In the genomic region with DNA sequence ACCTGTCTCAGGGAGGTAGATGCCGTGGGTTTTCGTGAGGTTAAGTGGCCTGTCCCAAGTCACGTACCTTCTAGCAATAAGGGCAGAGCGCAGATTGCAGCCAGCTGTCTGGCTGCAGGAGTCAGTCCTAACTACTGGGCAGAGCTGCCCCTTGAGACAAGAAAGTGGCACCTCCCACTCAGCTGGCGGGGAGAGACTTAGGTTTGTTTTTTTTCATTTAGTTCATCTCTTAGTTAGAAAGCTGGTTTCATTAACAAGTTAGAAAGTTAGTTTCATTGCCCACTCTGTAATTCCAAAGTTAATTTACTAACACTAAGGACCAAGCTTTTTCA, we compare ENCODE assay signal across 17 cellular contexts.
DNase-seq lines count a peak whose midpoint lies in the region; ATAC-seq and TF ChIP-seq lines count a peak whose summit lies in the region.
"Had no signal": no experiment of that assay in that cellular context is flagged by ENCODE, and none has a peak within 500 bp of the region (broad histone marks: within the 10 kb centered on the region; RNA-seq: fewer than 3 reads in every experiment).

No MANE protein-coding gene starts in this region.

- TF ChIP-seq CTCF in HFFc6 (IDR thresholded peaks at IDR 0.05): no peak

- no peak overlapping the region for H2AFZ ChIP-seq in Karpas-422 (ENCODE audit: low read length)

- H3K27me3 Mint-ChIP-seq in HFFc6 (ENCODE audit: insufficient read depth): peaks cover 2% of the 10 kb centered on the region; the same call in 1 of the 2 replicates

- peak overlapping the region; percentile 27 for H3K4me3 Mint-ChIP-seq in HFFc6
- H3K4me3 Mint-ChIP-seq: CD8-positive, alpha-beta T cell; stimulated activated effector memory CD8-positive, alpha-beta T cell treated with anti-CD3 and anti-CD28 coated beads, Interleukin-12 subunit alpha, Interleukin-12 subunit beta, amount 100 ng/mL, for 72 hours had no signal

- no peaks in the 10 kb centered on the region for H3K79me2 ChIP-seq in Karpas-422 (ENCODE audit: low read length)

- peak overlapping the region; percentile 86 for H3K27ac Mint-ChIP-seq in HFFc6
- H3K27ac Mint-ChIP-seq: CD8-positive, alpha-beta T cell; stimulated activated effector memory CD8-positive, alpha-beta T cell treated with anti-CD3 and anti-CD28 coated beads, Interleukin-12 subunit alpha, Interleukin-12 subunit beta, amount 100 ng/mL, for 72 hours had no signal

- no peak overlapping the region for H3K27ac ChIP-seq in Karpas-422 (ENCODE audit: low read length)

- H3K9me3 ChIP-seq in skeletal muscle satellite cell (replicated peaks; ENCODE audit: low read length) (no peaks in the 10 kb centered on the region), Karpas-422 (ENCODE audit: low read length) (no peaks in the 10 kb centered on the region)
- H3K9me3 ChIP-seq: gastroesophageal sphincter had no signal

- H3K9ac ChIP-seq in skeletal muscle satellite cell (ENCODE audit: low read depth, low read length) (peak overlapping the region; percentile 71), Karpas-422 (ENCODE audit: low read length) (no peak overlapping the region)

- no peak for DNase-seq in HFFc6
- peak; percentile 35 for DNase-seq in glomerular visceral epithelial cell (ENCODE audit: extremely low spot score)
- DNase-seq in Karpas-422: no peak
- DNase-seq in NCI-H226: no peak
- no peak for DNase-seq in NK-92 treated with Interleukin-12 subunit alpha and Interleukin-12 subunit beta, amount 100 ng/mL, for 24 hours (lab: John Stamatoyannopoulos, UW)
- DNase-seq: activated CD4-positive, alpha-beta T cell treated with anti-CD3 and anti-CD28 coated beads, Interleukin-2, amount 50 U/mL, for 48 hours; anterior cingulate cortex; CD8-positive, alpha-beta T cell; effector CD4-positive, alpha-beta T cell; midbrain; NCI-H526 treated with DMSO at 0.1 percent for 48 hours; stimulated activated CD4-positive, alpha-beta T cell treated with anti-CD3 and anti-CD28 coated beads, Interleukin-4, amount 100 ng/mL, for 1 hour had no signal

- H3K4me1 ChIP-seq in skeletal muscle satellite cell (ENCODE audit: control insufficient read depth, insufficient read depth, low read length): peaks cover 42% of the 10 kb centered on the region
- no peaks in the 10 kb centered on the region for H3K4me1 ChIP-seq in Karpas-422 (ENCODE audit: low read length)

- H3K36me3 ChIP-seq in skeletal muscle satellite cell (ENCODE audit: insufficient read depth, low read length) (no peaks in the 10 kb centered on the region), Karpas-422 (ENCODE audit: insufficient read depth, low read length) (no peaks in the 10 kb centered on the region)
- H3K36me3 ChIP-seq: gastroesophageal sphincter had no signal

- peak; percentile 55 for ATAC-seq in SK-N-SH treated with all-trans-retinoic acid at 6 μM for 48 hours
- ATAC-seq in GM19351 (IDR thresholded peaks at IDR 0.05; ENCODE audit: unreplicated experiment): no peak
- ATAC-seq: CD8-positive, alpha-beta T cell; gastroesophageal sphincter; stimulated activated effector memory CD8-positive, alpha-beta T cell treated with anti-CD3 and anti-CD28 coated beads, Interleukin-12 subunit alpha, Interleukin-12 subunit beta, amount 100 ng/mL, for 72 hours had no signal

- no peaks in the 10 kb centered on the region for H4K20me1 ChIP-seq in Karpas-422 (ENCODE audit: insufficient read depth, low read depth, low read length)

- no peaks in the 10 kb centered on the region for H3K36me3 Mint-ChIP-seq in HFFc6 (ENCODE audit: low read depth)
- H3K36me3 Mint-ChIP-seq: CD8-positive, alpha-beta T cell; stimulated activated effector memory CD8-positive, alpha-beta T cell treated with anti-CD3 and anti-CD28 coated beads, Interleukin-12 subunit alpha, Interleukin-12 subunit beta, amount 100 ng/mL, for 72 hours had no signal

- peak overlapping the region; percentile 18 for H3K4me3 ChIP-seq in skeletal muscle satellite cell (ENCODE audit: low read length)
- H3K4me3 ChIP-seq in Karpas-422 (ENCODE audit: low read length): no peak overlapping the region
- H3K4me3 ChIP-seq: gastroesophageal sphincter had no signal

- H3K27me3 ChIP-seq in skeletal muscle satellite cell (ENCODE audit: control insufficient read depth, insufficient read depth, low read length) (no peaks in the 10 kb centered on the region), Karpas-422 (ENCODE audit: low read length) (no peaks in the 10 kb centered on the region)

- no peaks in the 10 kb centered on the region for H3K9me3 Mint-ChIP-seq in HFFc6
- H3K9me3 Mint-ChIP-seq: CD8-positive, alpha-beta T cell; stimulated activated effector memory CD8-positive, alpha-beta T cell treated with anti-CD3 and anti-CD28 coated beads, Interleukin-12 subunit alpha, Interleukin-12 subunit beta, amount 100 ng/mL, for 72 hours had no signal

- H3K4me2 ChIP-seq in skeletal muscle satellite cell (ENCODE audit: low read length): peak overlapping the region; percentile 68
- no peak overlapping the region for H3K4me2 ChIP-seq in Karpas-422 (ENCODE audit: low read depth, low read length, poor library complexity, severe bottlenecking)

- no peaks in the 10 kb centered on the region for H3K9me2 ChIP-seq in Karpas-422 (replicated peaks; ENCODE audit: insufficient read depth, low read length)

- peaks cover 62% of the 10 kb centered on the region for H3K4me1 Mint-ChIP-seq in HFFc6 (ENCODE audit: low read depth)
- H3K4me1 Mint-ChIP-seq: stimulated activated effector memory CD8-positive, alpha-beta T cell treated with anti-CD3 and anti-CD28 coated beads, Interleukin-12 subunit alpha, Interleukin-12 subunit beta, amount 100 ng/mL, for 72 hours had no signal

TF ChIP-seq in SK-N-SH treated with all-trans-retinoic acid at 6 μM for 48 hours, 23 proteins besides CTCF, POLR2A, EP300 and RAD21:
- TF ChIP-seq ZC3H10 (CRISPR knock-in tag; IDR thresholded peaks at IDR 0.05) (no peak), ARNTL (CRISPR knock-in tag; IDR thresholded peaks at IDR 0.05; ENCODE audit: borderline replicate concordance, low read depth) (no peak), ISL1 (CRISPR knock-in tag; IDR thresholded peaks at IDR 0.05) (no peak), ZFP3 (CRISPR knock-in tag; IDR thresholded peaks at IDR 0.05) (no peak), SNAI2 (CRISPR knock-in tag; IDR thresholded peaks at IDR 0.05) (no peak), ZNF8 (CRISPR knock-in tag; IDR thresholded peaks at IDR 0.05) (no peak), OSR1 (CRISPR knock-in tag; IDR thresholded peaks at IDR 0.05) (no peak), ZNF565 (CRISPR knock-in tag; conservative IDR thresholded peaks at IDR 0.05; ENCODE audit: low read depth) (no peak)
- TF ChIP-seq, protein P1, sequence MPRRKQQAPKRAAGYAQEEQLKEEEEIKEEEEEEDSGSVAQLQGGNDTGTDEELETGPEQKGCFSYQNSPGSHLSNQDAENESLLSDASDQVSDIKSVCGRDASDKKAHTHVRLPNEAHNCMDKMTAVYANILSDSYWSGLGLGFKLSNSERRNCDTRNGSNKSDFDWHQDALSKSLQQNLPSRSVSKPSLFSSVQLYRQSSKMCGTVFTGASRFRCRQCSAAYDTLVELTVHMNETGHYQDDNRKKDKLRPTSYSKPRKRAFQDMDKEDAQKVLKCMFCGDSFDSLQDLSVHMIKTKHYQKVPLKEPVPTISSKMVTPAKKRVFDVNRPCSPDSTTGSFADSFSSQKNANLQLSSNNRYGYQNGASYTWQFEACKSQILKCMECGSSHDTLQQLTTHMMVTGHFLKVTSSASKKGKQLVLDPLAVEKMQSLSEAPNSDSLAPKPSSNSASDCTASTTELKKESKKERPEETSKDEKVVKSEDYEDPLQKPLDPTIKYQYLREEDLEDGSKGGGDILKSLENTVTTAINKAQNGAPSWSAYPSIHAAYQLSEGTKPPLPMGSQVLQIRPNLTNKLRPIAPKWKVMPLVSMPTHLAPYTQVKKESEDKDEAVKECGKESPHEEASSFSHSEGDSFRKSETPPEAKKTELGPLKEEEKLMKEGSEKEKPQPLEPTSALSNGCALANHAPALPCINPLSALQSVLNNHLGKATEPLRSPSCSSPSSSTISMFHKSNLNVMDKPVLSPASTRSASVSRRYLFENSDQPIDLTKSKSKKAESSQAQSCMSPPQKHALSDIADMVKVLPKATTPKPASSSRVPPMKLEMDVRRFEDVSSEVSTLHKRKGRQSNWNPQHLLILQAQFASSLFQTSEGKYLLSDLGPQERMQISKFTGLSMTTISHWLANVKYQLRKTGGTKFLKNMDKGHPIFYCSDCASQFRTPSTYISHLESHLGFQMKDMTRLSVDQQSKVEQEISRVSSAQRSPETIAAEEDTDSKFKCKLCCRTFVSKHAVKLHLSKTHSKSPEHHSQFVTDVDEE (CRISPR knock-in tag; IDR thresholded peaks at IDR 0.05): no peak
